ENCODE assay signal across 15 cellular contexts in genomic region chr11:17563248-17563647, GRCh38. TPM values are rescaled to one million over a fixed set of nuclear protein-coding genes. Genes with fewer than 3 reads are reported as not detected.
DNase-seq lines count a peak whose midpoint lies in the region; ATAC-seq lines count a peak whose summit lies in the region.
"Had no signal": no experiment of that assay in that cellular context is flagged by ENCODE, and none has a peak within 500 bp of the region (broad histone marks: within the 10 kb centered on the region; RNA-seq: fewer than 3 reads in every experiment).

No MANE protein-coding gene starts in this region.

- no peak for ATAC-seq in HG03139 (IDR thresholded peaks at IDR 0.05; ENCODE audit: unreplicated experiment)
- no peak for ATAC-seq in GM19395 (IDR thresholded peaks at IDR 0.05; ENCODE audit: unreplicated experiment)

- DNase-seq in ACHN (peak; percentile 19), H7 (peak; percentile 75), SK-N-DZ (ENCODE audit: low spot score) (peak; percentile 37), islet precursor cell (peak; percentile 69), superior temporal gyrus (ENCODE audit: extremely low spot score) (no peak), NCI-H2227 treated with DMSO at 0.1 percent for 48 hours (lab: John Stamatoyannopoulos, UW) (no peak)
- DNase-seq: NCI-H1092; occipital lobe; stimulated activated CD4-positive, alpha-beta T cell treated with anti-CD3 and anti-CD28 coated beads, Interleukin-4, amount 100 ng/mL, for 4 hours had no signal

- H3K36me3 ChIP-seq in H7 (replicated peaks; ENCODE audit: control insufficient read depth, insufficient read depth, low read length): no peaks in the 10 kb centered on the region
- H3K36me3 ChIP-seq: BLaER1 treated with 17β-estradiol and CSF1 and Interleukin-3, amounts not matched to agents 10 nM and 100 nM; esophagus muscularis mucosa had no signal

- no peaks in the 10 kb centered on the region; the same call in 1 of the 2 replicates for H3K27me3 ChIP-seq in H7 (ENCODE audit: control insufficient read depth, insufficient read depth, low read length)
- H3K27me3 ChIP-seq: BLaER1 treated with 17β-estradiol and CSF1 and Interleukin-3, amounts not matched to agents 10 nM and 100 nM had no signal

- in situ Hi-C loops in ACHN (cut with HindIII; ENCODE audit: low pct_ligation_motif_present, low pct_unique_long_range_greater_than_20kb, low sequenced_read_pairs): no loop called here

- no peak overlapping the region for H3K4me3 ChIP-seq in H7 (ENCODE audit: insufficient read depth, low read depth, low read length)
- H3K4me3 ChIP-seq: BLaER1 treated with 17β-estradiol and CSF1 and Interleukin-3, amounts not matched to agents 10 nM and 100 nM; esophagus muscularis mucosa had no signal

RNA-seq across cellular contexts. Expression of gene OTOG, which starts 16.2 kb away (rescaled TPM):
- 0.69 and 1.1 TPM in 2 replicates for total RNA-seq in H7 (2014; rRNA removed; shearing (Covaris generic))
- 2.3 and 6.1 TPM in 2 replicates for polyA plus RNA-seq in SK-N-DZ (2014; cell fraction: cytosol; rRNA removed)
- 8.0 and 9.8 TPM in 2 replicates for polyA plus RNA-seq in SK-N-DZ (2014; cell fraction: nucleus; rRNA removed)
- total RNA-seq: activated T-helper 1 cell treated with anti-CD3 and anti-CD28 coated beads, Interleukin-12 subunit alpha, Interleukin-12 subunit beta, Interleukin-2, Interleukin-4 antibody, amounts not matched to agents 30 ng/mL and 10 ng/mL and 1 ng/mL, durations not matched to agents 14 hours and 24 hours and 36 hours; esophagus muscularis mucosa; kidney epithelial cell; occipital lobe had no signal

RNA-seq across cellular contexts. Expression of gene USH1C, which starts 19.0 kb away (rescaled TPM):
- total RNA-seq in H7 (2014; rRNA removed; shearing (Covaris generic)): 0.55 and 0.81 TPM in 2 replicates
- 4.3 and 5.8 TPM in 2 replicates for polyA plus RNA-seq in SK-N-DZ (2014; cell fraction: cytosol; rRNA removed)
- polyA plus RNA-seq in SK-N-DZ (2014; cell fraction: nucleus; rRNA removed): 21.0 and 21.4 TPM in 2 replicates
- total RNA-seq: activated T-helper 1 cell treated with anti-CD3 and anti-CD28 coated beads, Interleukin-12 subunit alpha, Interleukin-12 subunit beta, Interleukin-2, Interleukin-4 antibody, amounts not matched to agents 30 ng/mL and 10 ng/mL and 1 ng/mL, durations not matched to agents 14 hours and 24 hours and 36 hours; esophagus muscularis mucosa had no signal

Comparison
In these comparisons a context has a peak if more than half of its experiments do, and no peak if none do; other contexts are left out.
1. DNase-seq: peak in ACHN (single experiment), H7 (single experiment), SK-N-DZ (single experiment) and islet precursor cell (single experiment); none in superior temporal gyrus (single experiment) and NCI-H2227 treated with DMSO at 0.1 percent for 48 hours (single experiment).